In the genomic region with DNA sequence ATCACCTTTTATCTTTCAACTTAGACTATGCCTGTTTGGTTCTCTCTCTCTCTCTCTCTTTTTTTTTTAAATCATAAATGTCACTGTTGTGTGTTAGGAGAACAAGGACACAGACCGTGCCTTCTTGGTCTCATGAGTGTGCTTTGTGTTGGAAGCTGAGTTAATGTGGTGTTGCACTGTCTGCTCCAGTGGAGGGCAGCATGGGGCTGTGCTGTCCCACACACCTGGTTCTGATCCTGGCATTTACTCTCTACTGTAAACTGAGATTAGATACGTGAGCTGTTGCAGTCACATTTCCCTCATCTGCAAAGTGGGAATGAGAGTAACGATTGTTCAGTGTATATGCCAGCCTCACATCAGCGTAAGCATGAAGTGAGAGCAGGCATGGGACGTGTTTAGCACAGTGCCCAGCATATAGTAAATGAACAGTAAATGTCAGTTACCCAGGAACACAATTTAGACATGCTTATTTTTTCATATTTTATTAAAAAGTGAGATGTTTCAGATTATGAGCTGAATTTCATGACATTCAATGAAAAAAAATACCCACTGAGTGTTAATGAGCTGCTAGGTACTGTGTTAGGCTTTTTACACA, we compare ENCODE assay signal across 8 cellular contexts.
A peak's percentile ranks its signal among the peaks of the same experiment; 100 is the strongest.
DNase-seq lines count a peak whose midpoint lies in the region; ATAC-seq and TF ChIP-seq lines count a peak whose summit lies in the region.

No MANE protein-coding gene starts in this region.

- H3K4me1 ChIP-seq in BE2C (no peaks in the 10 kb centered on the region), gastrocnemius medialis (no peaks in the 10 kb centered on the region)

- peak; percentile 54 for DNase-seq in BE2C
- peak; percentile 13 for DNase-seq in GM20000 (ENCODE audit: low spot score)
- DNase-seq in fibroblast of mammary gland (ENCODE audit: low read depth): peak; percentile 56
- no peak for DNase-seq in gastrocnemius medialis
- no peak for DNase-seq in cerebellar nuclear complex (lab: John Stamatoyannopoulos, UW)

- H3K27me3 ChIP-seq in BE2C (no peaks in the 10 kb centered on the region), gastrocnemius medialis (no peaks in the 10 kb centered on the region)

- no peak for TF ChIP-seq POLR2A in gastrocnemius medialis (IDR thresholded peaks at IDR 0.05)

- H3K4me3 ChIP-seq in BE2C (ENCODE audit: low read depth, low read length): no peak overlapping the region
- H3K4me3 ChIP-seq in fibroblast of mammary gland (ENCODE audit: control insufficient read depth, low read depth, low read length): no peak overlapping the region
- no peak overlapping the region for H3K4me3 ChIP-seq in gastrocnemius medialis

- no peak overlapping the region for H3K27ac ChIP-seq in gastrocnemius medialis

- TF ChIP-seq CTCF in BE2C (IDR thresholded peaks at IDR 0.05; ENCODE audit: low read depth, low read length) (peak; percentile 80), GM20000 (IDR thresholded peaks at IDR 0.05; ENCODE audit: extremely low read depth, missing control alignments) (peak; percentile 23), fibroblast of mammary gland (conservative IDR thresholded peaks at IDR 0.05; ENCODE audit: control insufficient read depth, insufficient read depth, low read depth, low read length) (peak; percentile 73), gastrocnemius medialis (IDR thresholded peaks at IDR 0.05 in 4 of 5, conservative IDR thresholded peaks at IDR 0.05 in 1 of 5) (peak in 3 of 5 experiments; percentile 28 to 48 (median 37))

- intact Hi-C loops in gastrocnemius medialis (cut with DNase I; ENCODE audit: low total_unique reads): no loop called here

- peak; percentile 58 to 71 for ATAC-seq in gastrocnemius medialis
- no peak for ATAC-seq in GM18861 (IDR thresholded peaks at IDR 0.05; ENCODE audit: unreplicated experiment)
- no peak for ATAC-seq in GM21367 (IDR thresholded peaks at IDR 0.05; ENCODE audit: unreplicated experiment)

- in situ Hi-C loops in gastrocnemius medialis (cut with MboI; ENCODE audit: low sequenced_read_pairs in 4 of 4): no loop called here

- H3K36me3 ChIP-seq in BE2C (no peaks in the 10 kb centered on the region), gastrocnemius medialis (no peaks in the 10 kb centered on the region)

- H3K9me3 ChIP-seq in BE2C: no peaks in the 10 kb centered on the region
- no peaks in the 10 kb centered on the region for H3K9me3 ChIP-seq in gastrocnemius medialis

TF ChIP-seq in PFSK-1, 5 proteins besides CTCF, POLR2A, EP300 and RAD21:
- TF ChIP-seq FOXP2 (optimal IDR thresholded peaks at IDR 0.05; ENCODE audit: borderline replicate concordance, extremely low read depth, extremely low read length, insufficient read depth) (no peak), SIN3A (IDR thresholded peaks at IDR 0.05; ENCODE audit: borderline replicate concordance, insufficient read depth, low read length) (no peak), REST (IDR thresholded peaks at IDR 0.05; ENCODE audit: insufficient read depth in 1 of 2, low read depth in 2 of 2, low read length in 2 of 2) (peak; percentile 72 to 87)

Comparison
In these comparisons a context has a peak if more than half of its experiments do, and no peak if none do; other contexts are left out.
1. DNase-seq: peak in BE2C (single experiment), GM20000 (single experiment) and fibroblast of mammary gland (single experiment); none in gastrocnemius medialis (0 of 2) and cerebellar nuclear complex (0 of 2).
2. CTCF ChIP-seq: peak in every context shown above with its lines; median percentile 80 in BE2C; 73 in fibroblast of mammary gland; 37 in gastrocnemius medialis; 23 in GM20000.
3. ATAC-seq: peak in gastrocnemius medialis (2 of 2); none in GM18861 (single experiment) and GM21367 (single experiment).